In genomic region chr12:6630696-6631095, GRCh38 we compare ENCODE assay signal across 12 cellular contexts. TPM values are rescaled to one million over a fixed set of nuclear protein-coding genes. Genes with fewer than 3 reads are reported as not detected.
DNase-seq lines count a peak whose midpoint lies in the region.
"Had no signal": no experiment of that assay in that cellular context is flagged by ENCODE, and none has a peak within 500 bp of the region (broad histone marks: within the 10 kb centered on the region; RNA-seq: fewer than 3 reads in every experiment).

No MANE protein-coding gene starts in this region.

- no peaks in the 10 kb centered on the region for H3K27me3 Mint-ChIP-seq in activated naive CD8-positive, alpha-beta T cell treated with anti-CD3 and anti-CD28 coated beads for 36 hours

- peak overlapping the region; percentile 85 for H3K4me3 Mint-ChIP-seq in activated naive CD8-positive, alpha-beta T cell treated with anti-CD3 and anti-CD28 coated beads for 36 hours

- H3K4me2 ChIP-seq in Karpas-422 (ENCODE audit: low read depth, low read length, poor library complexity, severe bottlenecking) = peak overlapping the region; percentile 86

- H3K4me3 ChIP-seq in Karpas-422 (ENCODE audit: low read length) = peak overlapping the region; percentile 70
- peak overlapping the region in 1 of 2 donors; percentile 63 for H3K4me3 ChIP-seq in muscle layer of duodenum (ENCODE audit: low read depth in 1 of 2, low read length in 2 of 2)
- H3K4me3 ChIP-seq: esophagus muscularis mucosa had no signal

- peak overlapping the region; percentile 8; the same call in 1 of the 2 replicates for H2AFZ ChIP-seq in Karpas-422 (ENCODE audit: low read length)

- no peaks in the 10 kb centered on the region for H4K20me1 ChIP-seq in Karpas-422 (ENCODE audit: insufficient read depth, low read depth, low read length)

- peak overlapping the region; percentile 80 for H3K9ac ChIP-seq in Karpas-422 (ENCODE audit: low read length)

- no peaks in the 10 kb centered on the region for H3K9me2 ChIP-seq in Karpas-422 (replicated peaks; ENCODE audit: insufficient read depth, low read length)

- H3K27me3 ChIP-seq in Karpas-422 (ENCODE audit: low read length) = no peaks in the 10 kb centered on the region
- H3K27me3 ChIP-seq in muscle layer of duodenum (ENCODE audit: low read depth, low read length) = no peaks in the 10 kb centered on the region

- peak; percentile 50 for DNase-seq in D341Med (ENCODE audit: low spot score)
- DNase-seq in Karpas-422 = no peak
- DNase-seq in activated naive CD8-positive, alpha-beta T cell treated with anti-CD3 and anti-CD28 coated beads for 36 hours = no peak
- no peak for DNase-seq in CD1c-positive myeloid dendritic cell (ENCODE audit: extremely low spot score)
- DNase-seq in SW480 (ENCODE audit: low spot score) = no peak
- no peak for DNase-seq in NCI-H2107 (lab: John Stamatoyannopoulos, UW)
- DNase-seq: activated CD4-positive, alpha-beta T cell treated with anti-CD3 and anti-CD28 coated beads, Interleukin-2, amount 50 U/mL, for 4 hours; stimulated activated CD4-positive, alpha-beta T cell treated with anti-CD3 and anti-CD28 coated beads, Interleukin-12 subunit alpha, Interleukin-12 subunit beta, amount 100 ng/mL, for 4 hours had no signal

- peak overlapping the region; percentile 99 for H3K27ac Mint-ChIP-seq in activated naive CD8-positive, alpha-beta T cell treated with anti-CD3 and anti-CD28 coated beads for 36 hours

- H3K4me1 Mint-ChIP-seq in activated naive CD8-positive, alpha-beta T cell treated with anti-CD3 and anti-CD28 coated beads for 36 hours = peaks cover 68% of the 10 kb centered on the region

- peaks cover 3% of the 10 kb centered on the region for H3K36me3 Mint-ChIP-seq in activated naive CD8-positive, alpha-beta T cell treated with anti-CD3 and anti-CD28 coated beads for 36 hours

- H3K36me3 ChIP-seq in Karpas-422 (ENCODE audit: insufficient read depth, low read length) (no peaks in the 10 kb centered on the region), muscle layer of duodenum (ENCODE audit: control insufficient read depth in 1 of 2, insufficient read depth in 2 of 2, low read length in 2 of 2) (no peaks in the 10 kb centered on the region)
- H3K36me3 ChIP-seq: esophagus muscularis mucosa had no signal

- H3K79me2 ChIP-seq in Karpas-422 (ENCODE audit: low read length) = peaks cover 27% of the 10 kb centered on the region

- no peaks in the 10 kb centered on the region for H3K9me3 ChIP-seq in Karpas-422 (ENCODE audit: low read length)
- no peaks in the 10 kb centered on the region for H3K9me3 ChIP-seq in muscle layer of duodenum (ENCODE audit: control insufficient read depth in 1 of 2, low read length in 2 of 2)
- H3K9me3 ChIP-seq: esophagus muscularis mucosa had no signal

- H3K9me3 Mint-ChIP-seq in activated naive CD8-positive, alpha-beta T cell treated with anti-CD3 and anti-CD28 coated beads for 36 hours = no peaks in the 10 kb centered on the region

- H3K27ac ChIP-seq in Karpas-422 (ENCODE audit: low read length) (peak overlapping the region; percentile 85), muscle layer of duodenum (ENCODE audit: low read length) (peak overlapping the region; percentile 92)
- H3K27ac ChIP-seq: esophagus muscularis mucosa had no signal

- H3K4me1 ChIP-seq in Karpas-422 (ENCODE audit: low read length) = peaks cover 64% of the 10 kb centered on the region
- H3K4me1 ChIP-seq in muscle layer of duodenum (ENCODE audit: control insufficient read depth in 1 of 2, insufficient read depth in 2 of 2, low read length in 2 of 2) = peaks cover 8 to 13% of the 10 kb centered on the region in 2 donors

RNA-seq across cellular contexts. Expression of gene LPAR5, which starts 5.1 kb away (rescaled TPM):
- total RNA-seq in Karpas-422 (2014; rRNA removed; shearing (Covaris generic); ENCODE audit: low replicate concordance) = 10.3 and 14.6 TPM in 2 replicates
- total RNA-seq in activated naive CD8-positive, alpha-beta T cell treated with anti-CD3 and anti-CD28 coated beads for 36 hours = 1 to 10 TPM; 7.3 to 7.9 TPM
- total RNA-seq: M059J, NCI-H460 had no signal

RNA-seq across cellular contexts. Expression of gene ACRBP, which starts 16.5 kb away (rescaled TPM):
- total RNA-seq in Karpas-422 (2014; rRNA removed; shearing (Covaris generic); ENCODE audit: low replicate concordance) = 2.2 and 4.2 TPM in 2 replicates
- 1 to 10 TPM in 1 of 2 experiments, under 1 TPM in 1; 0.86 to 1.2 TPM for total RNA-seq in activated naive CD8-positive, alpha-beta T cell treated with anti-CD3 and anti-CD28 coated beads for 36 hours
- total RNA-seq: M059J had no signal

RNA-seq across cellular contexts. Expression of gene CHD4, which starts 23.5 kb away (rescaled TPM):
- 216 and 315 TPM in 2 replicates for total RNA-seq in Karpas-422 (2014; rRNA removed; shearing (Covaris generic); ENCODE audit: low replicate concordance)
- total RNA-seq in activated naive CD8-positive, alpha-beta T cell treated with anti-CD3 and anti-CD28 coated beads for 36 hours = 100 to 1,000 TPM; 262 to 293 TPM

RNA-seq across cellular contexts. Expression of gene ING4, which starts 32.2 kb away (rescaled TPM):
- total RNA-seq in Karpas-422 (2014; rRNA removed; shearing (Covaris generic); ENCODE audit: low replicate concordance) = 40.1 and 52.9 TPM in 2 replicates
- 10 to 100 TPM; 10.9 to 11.1 TPM for total RNA-seq in activated naive CD8-positive, alpha-beta T cell treated with anti-CD3 and anti-CD28 coated beads for 36 hours

RNA-seq across cellular contexts. Expression of gene ZNF384, which starts 58.5 kb away (rescaled TPM):
- 35.5 and 39.2 TPM in 2 replicates for total RNA-seq in Karpas-422 (2014; rRNA removed; shearing (Covaris generic); ENCODE audit: low replicate concordance)
- total RNA-seq in activated naive CD8-positive, alpha-beta T cell treated with anti-CD3 and anti-CD28 coated beads for 36 hours = 10 to 100 TPM; 60.6 to 61.8 TPM
